Comparison of ENCODE assay signal across 23 cellular contexts in genomic region chr6:93123585-93123984, GRCh38.
A peak's percentile ranks its signal among the peaks of the same experiment; 100 is the strongest.
DNase-seq lines count a peak whose midpoint lies in the region; ATAC-seq and TF ChIP-seq lines count a peak whose summit lies in the region.
"Had no signal": no experiment of that assay in that cellular context is flagged by ENCODE, and none has a peak within 500 bp of the region (broad histone marks: within the 10 kb centered on the region; RNA-seq: fewer than 3 reads in every experiment).

No MANE protein-coding gene starts in this region.

- ATAC-seq in HG03432 (IDR thresholded peaks at IDR 0.05; ENCODE audit: unreplicated experiment) (peak; percentile 60), WTC11 (peak; percentile 88)
- ATAC-seq: PC-3 had no signal

- no peak overlapping the region for H3K27ac ChIP-seq in ascending aorta
- H3K27ac ChIP-seq: BLaER1 treated with 17β-estradiol and CSF1 and Interleukin-3, amounts not matched to agents 10 nM and 100 nM; RWPE1 had no signal

- no peak for TF ChIP-seq CTCF in WTC11 (IDR thresholded peaks at IDR 0.05)
- TF ChIP-seq CTCF in ascending aorta (IDR thresholded peaks at IDR 0.05): no peak

- no peak overlapping the region for H3K4me3 ChIP-seq in ascending aorta
- H3K4me3 ChIP-seq: BLaER1 treated with 17β-estradiol and CSF1 and Interleukin-3, amounts not matched to agents 10 nM and 100 nM; HAP-1 had no signal

- H3K27me3 Mint-ChIP-seq in WTC11 (ENCODE audit: low read depth): no peaks in the 10 kb centered on the region
- H3K27me3 Mint-ChIP-seq: CD4-positive, alpha-beta memory T cell had no signal

- peaks cover 17% of the 10 kb centered on the region for H3K9me3 Mint-ChIP-seq in WTC11

- CTCF ChIA-PET in WTC11 (lab: Charles Lee): no interaction called here

- no peak overlapping the region for H3K4me3 Mint-ChIP-seq in WTC11
- H3K4me3 Mint-ChIP-seq: CD4-positive, alpha-beta memory T cell had no signal

- POLR2A ChIA-PET in WTC11 (lab: Charles Lee): no interaction called here

- peak overlapping the region; percentile 38 for H3K27ac Mint-ChIP-seq in WTC11
- H3K27ac Mint-ChIP-seq: CD4-positive, alpha-beta memory T cell had no signal

- no peaks in the 10 kb centered on the region for H3K9me3 ChIP-seq in ascending aorta
- H3K9me3 ChIP-seq: HAP-1, SK-N-SH had no signal

- H3K36me3 ChIP-seq in ascending aorta: no peaks in the 10 kb centered on the region
- H3K36me3 ChIP-seq: BLaER1 treated with 17β-estradiol and CSF1 and Interleukin-3, amounts not matched to agents 10 nM and 100 nM; HAP-1 had no signal

- intact Hi-C loops in ascending aorta (cut with DNase I): no loop called here

- no peaks in the 10 kb centered on the region for H3K4me1 ChIP-seq in ascending aorta
- H3K4me1 ChIP-seq: BLaER1 treated with 17β-estradiol and CSF1 and Interleukin-3, amounts not matched to agents 10 nM and 100 nM; HAP-1 had no signal

- no peaks in the 10 kb centered on the region for H3K27me3 ChIP-seq in ascending aorta
- H3K27me3 ChIP-seq: BLaER1 treated with 17β-estradiol and CSF1 and Interleukin-3, amounts not matched to agents 10 nM and 100 nM had no signal

- H3K4me1 Mint-ChIP-seq in WTC11: peaks cover 51% of the 10 kb centered on the region
- H3K4me1 Mint-ChIP-seq: CD4-positive, alpha-beta memory T cell had no signal

- peaks cover 13% of the 10 kb centered on the region for H3K36me3 Mint-ChIP-seq in WTC11
- H3K36me3 Mint-ChIP-seq: CD4-positive, alpha-beta memory T cell had no signal

- TF ChIP-seq POLR2A in erythroblast (IDR thresholded peaks at IDR 0.05; ENCODE audit: low read length): no peak

- DNase-seq in ELF-1 (ENCODE audit: low read depth, low spot score) (peak; percentile 5), WTC11 (ENCODE audit: low spot score) (no peak), myocyte (ENCODE audit: low read depth) (peak; percentile 5), cortex of kidney (lab: John Stamatoyannopoulos, UW) (no peak), erythroblast (lab: John Stamatoyannopoulos, UW) (no peak), ascending aorta (ENCODE audit: low spot score in 2 of 2) (no peak)
- DNase-seq: 8988T; Calu3; CD4-positive, alpha-beta memory T cell; DMS153; Karpas-422; NCI-H1694; NCI-H2081 treated with DMSO at 0.1 percent for 48 hours; NCI-H2171 treated with DMSO at 0.1 percent for 48 hours; NCI-H446 treated with DMSO at 0.1 percent for 48 hours; NCI-H526 treated with DMSO at 0.1 percent for 48 hours; PC-3; SHP77 treated with DMSO at 0.1 percent for 48 hours; SK-N-SH had no signal

TF ChIP-seq in WTC11, 78 proteins besides CTCF, POLR2A, EP300 and RAD21:
- no peak for TF ChIP-seq EMX1 (CRISPR knock-in tag; IDR thresholded peaks at IDR 0.05)
- TF ChIP-seq TCF7 (CRISPR knock-in tag; IDR thresholded peaks at IDR 0.05; ENCODE audit: low read depth): no peak
- TF ChIP-seq RELA (CRISPR knock-in tag; IDR thresholded peaks at IDR 0.05; ENCODE audit: borderline replicate concordance): no peak
- TF ChIP-seq AFF4 (CRISPR knock-in tag; IDR thresholded peaks at IDR 0.05; ENCODE audit: borderline replicate concordance): no peak
- no peak for TF ChIP-seq ELF4 (CRISPR knock-in tag; IDR thresholded peaks at IDR 0.05; ENCODE audit: low read depth)
- no peak for TF ChIP-seq CDX4 (CRISPR knock-in tag; IDR thresholded peaks at IDR 0.05; ENCODE audit: borderline replicate concordance)
- TF ChIP-seq TEAD1 (CRISPR knock-in tag; IDR thresholded peaks at IDR 0.05): no peak
- no peak for TF ChIP-seq ZNF219 (CRISPR knock-in tag; IDR thresholded peaks at IDR 0.05; ENCODE audit: borderline replicate concordance)
- no peak for TF ChIP-seq FOXK1 (CRISPR knock-in tag; IDR thresholded peaks at IDR 0.05)
- no peak for TF ChIP-seq NR3C1 (CRISPR knock-in tag; conservative IDR thresholded peaks at IDR 0.05; ENCODE audit: low read depth)
- TF ChIP-seq ZBTB21 (CRISPR knock-in tag; IDR thresholded peaks at IDR 0.05; ENCODE audit: borderline replicate concordance): no peak
- TF ChIP-seq MYBL2 (CRISPR knock-in tag; IDR thresholded peaks at IDR 0.05): no peak
- no peak for TF ChIP-seq PREB (CRISPR knock-in tag; IDR thresholded peaks at IDR 0.05; ENCODE audit: borderline replicate concordance)
- TF ChIP-seq MXD4 (CRISPR knock-in tag; IDR thresholded peaks at IDR 0.05; ENCODE audit: borderline replicate concordance): no peak
- TF ChIP-seq JAZF1 (CRISPR knock-in tag; IDR thresholded peaks at IDR 0.05): no peak
- TF ChIP-seq KAT7 (CRISPR knock-in tag; IDR thresholded peaks at IDR 0.05; ENCODE audit: borderline replicate concordance): no peak

Comparison
In these comparisons a context has a peak if more than half of its experiments do, and no peak if none do; other contexts are left out.
1. DNase-seq: peak in ELF-1 (single experiment) and myocyte (single experiment); none in WTC11 (single experiment), cortex of kidney (single experiment), erythroblast (0 of 2) and ascending aorta (0 of 2).